6 cellular contexts compared by ENCODE assay signal in the genomic region with DNA sequence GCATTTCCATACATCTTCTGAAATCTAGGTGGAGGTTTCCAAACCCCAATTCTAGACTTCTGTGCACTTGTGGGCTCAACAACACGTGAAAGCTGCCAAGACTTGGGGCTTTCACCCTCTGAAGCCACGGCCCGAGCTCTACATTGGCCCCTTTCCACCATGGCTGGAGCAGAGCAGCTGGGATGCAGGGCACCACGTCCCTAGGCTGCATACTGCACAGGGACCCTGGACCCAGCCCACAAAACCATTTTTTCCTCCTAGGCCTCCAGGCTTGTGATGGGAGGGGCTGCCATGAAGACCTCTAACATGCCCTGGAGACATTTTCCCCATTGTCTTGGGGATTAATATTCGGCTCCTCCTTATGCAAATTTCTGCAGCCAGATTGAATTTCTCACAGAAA. TPM values are rescaled to one million over a fixed set of nuclear protein-coding genes. Genes with fewer than 3 reads are reported as not detected.
"Had no signal": no experiment of that assay in that cellular context is flagged by ENCODE, and none has a peak within 500 bp of the region (broad histone marks: within the 10 kb centered on the region; RNA-seq: fewer than 3 reads in every experiment).

No MANE protein-coding gene starts in this region.

RNA-seq across cellular contexts. Expression of gene PLPPR5, which starts 32.1 kb away (rescaled TPM):
- total RNA-seq: subcutaneous adipose tissue, suprapubic skin, thoracic aorta, thyroid gland, upper lobe of right lung, vagina had no signal
